ENCODE assay signal across 1 cellular context in the genomic region with DNA sequence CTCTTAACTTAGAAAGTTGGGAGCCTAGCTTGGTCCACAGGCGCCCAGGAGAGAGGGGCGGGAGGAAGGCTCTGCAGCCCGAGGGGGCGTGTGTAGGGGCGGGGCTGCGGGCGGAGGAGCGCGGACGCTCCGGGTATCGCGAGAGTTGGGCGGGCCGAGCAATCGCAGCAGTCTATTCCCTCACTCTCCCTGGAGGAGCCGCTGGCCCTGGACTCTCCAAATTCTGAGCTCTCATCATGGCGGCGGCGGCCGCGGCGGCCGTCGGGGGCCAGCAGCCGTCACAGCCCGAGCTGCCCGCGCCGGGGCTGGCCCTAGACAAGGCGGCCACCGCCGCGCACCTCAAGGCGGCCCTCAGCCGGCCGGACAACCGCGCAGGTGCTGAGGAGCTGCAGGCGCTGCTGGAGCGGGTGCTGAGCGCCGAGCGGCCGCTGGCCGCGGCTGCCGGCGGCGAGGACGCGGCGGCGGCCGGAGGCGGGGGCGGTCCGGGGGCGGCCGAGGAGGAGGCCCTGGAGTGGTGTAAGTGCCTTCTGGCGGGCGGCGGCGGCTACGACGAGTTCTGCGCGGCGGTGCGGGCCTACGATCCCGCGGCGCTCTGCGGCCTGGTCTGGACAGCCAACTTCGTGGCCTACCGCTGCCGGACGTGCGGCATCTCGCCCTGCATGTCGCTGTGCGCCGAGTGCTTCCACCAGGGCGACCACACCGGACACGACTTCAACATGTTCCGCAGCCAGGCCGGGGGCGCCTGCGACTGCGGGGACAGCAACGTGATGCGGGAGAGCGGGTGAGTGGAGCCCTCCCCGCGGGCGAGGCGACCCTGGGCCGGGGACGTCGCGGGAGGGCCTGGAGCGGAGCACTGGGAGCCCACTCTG.
TF ChIP-seq lines count a peak whose summit lies in the region.

A gene with protein sequence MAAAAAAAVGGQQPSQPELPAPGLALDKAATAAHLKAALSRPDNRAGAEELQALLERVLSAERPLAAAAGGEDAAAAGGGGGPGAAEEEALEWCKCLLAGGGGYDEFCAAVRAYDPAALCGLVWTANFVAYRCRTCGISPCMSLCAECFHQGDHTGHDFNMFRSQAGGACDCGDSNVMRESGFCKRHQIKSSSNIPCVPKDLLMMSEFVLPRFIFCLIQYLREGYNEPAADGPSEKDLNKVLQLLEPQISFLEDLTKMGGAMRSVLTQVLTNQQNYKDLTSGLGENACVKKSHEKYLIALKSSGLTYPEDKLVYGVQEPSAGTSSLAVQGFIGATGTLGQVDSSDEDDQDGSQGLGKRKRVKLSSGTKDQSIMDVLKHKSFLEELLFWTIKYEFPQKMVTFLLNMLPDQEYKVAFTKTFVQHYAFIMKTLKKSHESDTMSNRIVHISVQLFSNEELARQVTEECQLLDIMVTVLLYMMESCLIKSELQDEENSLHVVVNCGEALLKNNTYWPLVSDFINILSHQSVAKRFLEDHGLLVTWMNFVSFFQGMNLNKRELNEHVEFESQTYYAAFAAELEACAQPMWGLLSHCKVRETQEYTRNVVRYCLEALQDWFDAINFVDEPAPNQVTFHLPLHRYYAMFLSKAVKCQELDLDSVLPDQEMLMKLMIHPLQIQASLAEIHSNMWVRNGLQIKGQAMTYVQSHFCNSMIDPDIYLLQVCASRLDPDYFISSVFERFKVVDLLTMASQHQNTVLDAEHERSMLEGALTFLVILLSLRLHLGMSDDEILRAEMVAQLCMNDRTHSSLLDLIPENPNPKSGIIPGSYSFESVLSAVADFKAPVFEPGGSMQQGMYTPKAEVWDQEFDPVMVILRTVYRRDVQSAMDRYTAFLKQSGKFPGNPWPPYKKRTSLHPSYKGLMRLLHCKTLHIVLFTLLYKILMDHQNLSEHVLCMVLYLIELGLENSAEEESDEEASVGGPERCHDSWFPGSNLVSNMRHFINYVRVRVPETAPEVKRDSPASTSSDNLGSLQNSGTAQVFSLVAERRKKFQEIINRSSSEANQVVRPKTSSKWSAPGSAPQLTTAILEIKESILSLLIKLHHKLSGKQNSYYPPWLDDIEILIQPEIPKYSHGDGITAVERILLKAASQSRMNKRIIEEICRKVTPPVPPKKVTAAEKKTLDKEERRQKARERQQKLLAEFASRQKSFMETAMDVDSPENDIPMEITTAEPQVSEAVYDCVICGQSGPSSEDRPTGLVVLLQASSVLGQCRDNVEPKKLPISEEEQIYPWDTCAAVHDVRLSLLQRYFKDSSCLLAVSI (N-terminal part only) (plus strand): TSS at position 183 of the 869 bp plus-strand sequence. CDS start 54 bp downstream, at position 237.

TF ChIP-seq in K562, 482 proteins besides CTCF, POLR2A, EP300 and RAD21 (continued from another document and continues in another):
- TF ChIP-seq, protein P1, sequence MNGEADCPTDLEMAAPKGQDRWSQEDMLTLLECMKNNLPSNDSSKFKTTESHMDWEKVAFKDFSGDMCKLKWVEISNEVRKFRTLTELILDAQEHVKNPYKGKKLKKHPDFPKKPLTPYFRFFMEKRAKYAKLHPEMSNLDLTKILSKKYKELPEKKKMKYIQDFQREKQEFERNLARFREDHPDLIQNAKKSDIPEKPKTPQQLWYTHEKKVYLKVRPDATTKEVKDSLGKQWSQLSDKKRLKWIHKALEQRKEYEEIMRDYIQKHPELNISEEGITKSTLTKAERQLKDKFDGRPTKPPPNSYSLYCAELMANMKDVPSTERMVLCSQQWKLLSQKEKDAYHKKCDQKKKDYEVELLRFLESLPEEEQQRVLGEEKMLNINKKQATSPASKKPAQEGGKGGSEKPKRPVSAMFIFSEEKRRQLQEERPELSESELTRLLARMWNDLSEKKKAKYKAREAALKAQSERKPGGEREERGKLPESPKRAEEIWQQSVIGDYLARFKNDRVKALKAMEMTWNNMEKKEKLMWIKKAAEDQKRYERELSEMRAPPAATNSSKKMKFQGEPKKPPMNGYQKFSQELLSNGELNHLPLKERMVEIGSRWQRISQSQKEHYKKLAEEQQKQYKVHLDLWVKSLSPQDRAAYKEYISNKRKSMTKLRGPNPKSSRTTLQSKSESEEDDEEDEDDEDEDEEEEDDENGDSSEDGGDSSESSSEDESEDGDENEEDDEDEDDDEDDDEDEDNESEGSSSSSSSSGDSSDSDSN (IDR thresholded peaks at IDR 0.05; ENCODE audit: borderline replicate concordance in 1 of 2, low read depth in 2 of 2, low read length in 2 of 2): peak; percentile 74 to 86; a peak in 3 of 4 replicates
- TF ChIP-seq, protein P2, sequence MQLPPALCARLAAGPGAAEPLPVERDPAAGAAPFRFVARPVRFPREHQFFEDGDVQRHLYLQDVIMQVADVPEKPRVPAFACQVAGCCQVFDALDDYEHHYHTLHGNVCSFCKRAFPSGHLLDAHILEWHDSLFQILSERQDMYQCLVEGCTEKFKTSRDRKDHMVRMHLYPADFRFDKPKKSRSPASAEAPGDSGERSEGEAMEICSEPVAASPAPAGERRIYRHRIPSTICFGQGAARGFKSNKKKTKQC (CRISPR knock-in tag; IDR thresholded peaks at IDR 0.05): peak; percentile 15; the same call in 1 of the 2 replicates
- peak in 1 of 2 experiments; percentile 20; a peak in 1 of 4 replicates for TF ChIP-seq FOXA3 (CRISPR knock-in tag; conservative IDR thresholded peaks at IDR 0.05 in 1 of 2, IDR thresholded peaks at IDR 0.05 in 1 of 2)
- TF ChIP-seq MAZ (CRISPR knock-in tag; conservative IDR thresholded peaks at IDR 0.05 in 1 of 2, IDR thresholded peaks at IDR 0.05 in 1 of 2): peak; percentile 82 to 97
- peak; percentile 96 for TF ChIP-seq TAF1 (IDR thresholded peaks at IDR 0.05; ENCODE audit: control insufficient read depth, extremely low read depth, insufficient read depth, low read length, severe bottlenecking)
- TF ChIP-seq, protein P3, sequence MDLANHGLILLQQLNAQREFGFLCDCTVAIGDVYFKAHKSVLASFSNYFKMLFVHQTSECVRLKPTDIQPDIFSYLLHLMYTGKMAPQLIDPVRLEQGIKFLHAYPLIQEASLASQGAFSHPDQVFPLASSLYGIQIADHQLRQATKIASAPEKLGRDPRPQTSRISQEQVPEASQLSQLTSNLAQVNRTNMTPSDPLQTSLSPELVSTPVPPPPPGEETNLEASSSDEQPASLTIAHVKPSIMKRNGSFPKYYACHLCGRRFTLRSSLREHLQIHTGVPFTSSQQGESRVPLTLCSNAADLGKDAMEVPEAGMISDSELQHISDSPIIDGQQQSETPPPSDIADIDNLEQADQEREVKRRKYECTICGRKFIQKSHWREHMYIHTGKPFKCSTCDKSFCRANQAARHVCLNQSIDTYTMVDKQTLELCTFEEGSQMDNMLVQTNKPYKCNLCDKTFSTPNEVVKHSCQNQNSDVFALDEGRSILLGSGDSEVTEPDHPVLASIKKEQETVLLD (IDR thresholded peaks at IDR 0.05): no peak
- TF ChIP-seq STAT5A (IDR thresholded peaks at IDR 0.05; ENCODE audit: borderline replicate concordance, low read length): 0 out of 2 replicates have a peak, but pooled peaks have one; percentile 20
- TF ChIP-seq, protein P4, sequence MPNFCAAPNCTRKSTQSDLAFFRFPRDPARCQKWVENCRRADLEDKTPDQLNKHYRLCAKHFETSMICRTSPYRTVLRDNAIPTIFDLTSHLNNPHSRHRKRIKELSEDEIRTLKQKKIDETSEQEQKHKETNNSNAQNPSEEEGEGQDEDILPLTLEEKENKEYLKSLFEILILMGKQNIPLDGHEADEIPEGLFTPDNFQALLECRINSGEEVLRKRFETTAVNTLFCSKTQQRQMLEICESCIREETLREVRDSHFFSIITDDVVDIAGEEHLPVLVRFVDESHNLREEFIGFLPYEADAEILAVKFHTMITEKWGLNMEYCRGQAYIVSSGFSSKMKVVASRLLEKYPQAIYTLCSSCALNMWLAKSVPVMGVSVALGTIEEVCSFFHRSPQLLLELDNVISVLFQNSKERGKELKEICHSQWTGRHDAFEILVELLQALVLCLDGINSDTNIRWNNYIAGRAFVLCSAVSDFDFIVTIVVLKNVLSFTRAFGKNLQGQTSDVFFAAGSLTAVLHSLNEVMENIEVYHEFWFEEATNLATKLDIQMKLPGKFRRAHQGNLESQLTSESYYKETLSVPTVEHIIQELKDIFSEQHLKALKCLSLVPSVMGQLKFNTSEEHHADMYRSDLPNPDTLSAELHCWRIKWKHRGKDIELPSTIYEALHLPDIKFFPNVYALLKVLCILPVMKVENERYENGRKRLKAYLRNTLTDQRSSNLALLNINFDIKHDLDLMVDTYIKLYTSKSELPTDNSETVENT (CRISPR knock-in tag; IDR thresholded peaks at IDR 0.05): peak; percentile 78
- 0 out of 2 replicates have a peak, but pooled peaks have one; percentile 47 for TF ChIP-seq NR3C1 (CRISPR knock-in tag; IDR thresholded peaks at IDR 0.05)
- no peak for TF ChIP-seq FOXM1 (IDR thresholded peaks at IDR 0.05; ENCODE audit: low read depth)
- 0 out of 2 replicates have a peak, but pooled peaks have one; percentile 68 for TF ChIP-seq FOXM1 (CRISPR knock-in tag; IDR thresholded peaks at IDR 0.05; ENCODE audit: low read depth)
- peak; percentile 92 for TF ChIP-seq POLR2AphosphoS5 (IDR thresholded peaks at IDR 0.05; ENCODE audit: control insufficient read depth, insufficient read depth, low read depth, low read length)
- TF ChIP-seq, protein P5, sequence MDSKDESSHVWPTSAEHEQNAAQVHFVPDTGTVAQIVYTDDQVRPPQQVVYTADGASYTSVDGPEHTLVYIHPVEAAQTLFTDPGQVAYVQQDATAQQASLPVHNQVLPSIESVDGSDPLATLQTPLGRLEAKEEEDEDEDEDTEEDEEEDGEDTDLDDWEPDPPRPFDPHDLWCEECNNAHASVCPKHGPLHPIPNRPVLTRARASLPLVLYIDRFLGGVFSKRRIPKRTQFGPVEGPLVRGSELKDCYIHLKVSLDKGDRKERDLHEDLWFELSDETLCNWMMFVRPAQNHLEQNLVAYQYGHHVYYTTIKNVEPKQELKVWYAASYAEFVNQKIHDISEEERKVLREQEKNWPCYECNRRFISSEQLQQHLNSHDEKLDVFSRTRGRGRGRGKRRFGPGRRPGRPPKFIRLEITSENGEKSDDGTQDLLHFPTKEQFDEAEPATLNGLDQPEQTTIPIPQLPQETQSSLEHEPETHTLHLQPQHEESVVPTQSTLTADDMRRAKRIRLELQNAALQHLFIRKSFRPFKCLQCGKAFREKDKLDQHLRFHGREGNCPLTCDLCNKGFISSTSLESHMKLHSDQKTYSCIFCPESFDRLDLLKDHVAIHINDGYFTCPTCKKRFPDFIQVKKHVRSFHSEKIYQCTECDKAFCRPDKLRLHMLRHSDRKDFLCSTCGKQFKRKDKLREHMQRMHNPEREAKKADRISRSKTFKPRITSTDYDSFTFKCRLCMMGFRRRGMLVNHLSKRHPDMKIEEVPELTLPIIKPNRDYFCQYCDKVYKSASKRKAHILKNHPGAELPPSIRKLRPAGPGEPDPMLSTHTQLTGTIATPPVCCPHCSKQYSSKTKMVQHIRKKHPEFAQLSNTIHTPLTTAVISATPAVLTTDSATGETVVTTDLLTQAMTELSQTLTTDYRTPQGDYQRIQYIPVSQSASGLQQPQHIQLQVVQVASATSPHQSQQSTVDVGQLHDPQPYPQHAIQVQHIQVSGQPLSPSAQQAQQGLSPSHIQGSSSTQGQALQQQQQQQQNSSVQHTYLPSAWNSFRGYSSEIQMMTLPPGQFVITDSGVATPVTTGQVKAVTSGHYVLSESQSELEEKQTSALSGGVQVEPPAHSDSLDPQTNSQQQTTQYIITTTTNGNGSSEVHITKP (IDR thresholded peaks at IDR 0.05; ENCODE audit: partially characterized antibody): no peak
- 0 out of 2 replicates have a peak, but pooled peaks have one; percentile 31 for TF ChIP-seq TCF7 (IDR thresholded peaks at IDR 0.05; ENCODE audit: borderline replicate concordance)
- peak; percentile 32; the same call in 1 of the 2 replicates for TF ChIP-seq JUND (IDR thresholded peaks at IDR 0.05; ENCODE audit: borderline replicate concordance, low read depth, low read length)
- no peak for TF ChIP-seq JUND (tag; IDR thresholded peaks at IDR 0.05; ENCODE audit: borderline replicate concordance, low read depth, low read length)
- TF ChIP-seq TAF9B (IDR thresholded peaks at IDR 0.05; ENCODE audit: partially characterized antibody): peak; percentile 20
- no peak for TF ChIP-seq MTA2 (IDR thresholded peaks at IDR 0.05; ENCODE audit: low read depth)
- no peak for TF ChIP-seq EP400 (IDR thresholded peaks at IDR 0.05)
- 0 out of 2 replicates have a peak, but pooled peaks have one; percentile 72 for TF ChIP-seq ILF3 (IDR thresholded peaks at IDR 0.05; ENCODE audit: borderline replicate concordance)
- TF ChIP-seq ATF7 (IDR thresholded peaks at IDR 0.05): peak; percentile 63; the same call in 1 of the 2 replicates
- TF ChIP-seq NR4A1 (CRISPR knock-in tag; IDR thresholded peaks at IDR 0.05): no peak
- 0 out of 2 replicates have a peak, but pooled peaks have one; percentile 42 for TF ChIP-seq NR4A1 (tag; IDR thresholded peaks at IDR 0.05)
- TF ChIP-seq JUN (IDR thresholded peaks at IDR 0.05; ENCODE audit: borderline replicate concordance, low read depth, low read length): no peak
- 0 out of 2 replicates have a peak, but pooled peaks have one; percentile 7 for TF ChIP-seq JUN (CRISPR knock-in tag; IDR thresholded peaks at IDR 0.05; ENCODE audit: borderline replicate concordance)
- TF ChIP-seq ZSCAN29 (IDR thresholded peaks at IDR 0.05): peak; percentile 24; the same call in 1 of the 2 replicates
- TF ChIP-seq, protein P6, sequence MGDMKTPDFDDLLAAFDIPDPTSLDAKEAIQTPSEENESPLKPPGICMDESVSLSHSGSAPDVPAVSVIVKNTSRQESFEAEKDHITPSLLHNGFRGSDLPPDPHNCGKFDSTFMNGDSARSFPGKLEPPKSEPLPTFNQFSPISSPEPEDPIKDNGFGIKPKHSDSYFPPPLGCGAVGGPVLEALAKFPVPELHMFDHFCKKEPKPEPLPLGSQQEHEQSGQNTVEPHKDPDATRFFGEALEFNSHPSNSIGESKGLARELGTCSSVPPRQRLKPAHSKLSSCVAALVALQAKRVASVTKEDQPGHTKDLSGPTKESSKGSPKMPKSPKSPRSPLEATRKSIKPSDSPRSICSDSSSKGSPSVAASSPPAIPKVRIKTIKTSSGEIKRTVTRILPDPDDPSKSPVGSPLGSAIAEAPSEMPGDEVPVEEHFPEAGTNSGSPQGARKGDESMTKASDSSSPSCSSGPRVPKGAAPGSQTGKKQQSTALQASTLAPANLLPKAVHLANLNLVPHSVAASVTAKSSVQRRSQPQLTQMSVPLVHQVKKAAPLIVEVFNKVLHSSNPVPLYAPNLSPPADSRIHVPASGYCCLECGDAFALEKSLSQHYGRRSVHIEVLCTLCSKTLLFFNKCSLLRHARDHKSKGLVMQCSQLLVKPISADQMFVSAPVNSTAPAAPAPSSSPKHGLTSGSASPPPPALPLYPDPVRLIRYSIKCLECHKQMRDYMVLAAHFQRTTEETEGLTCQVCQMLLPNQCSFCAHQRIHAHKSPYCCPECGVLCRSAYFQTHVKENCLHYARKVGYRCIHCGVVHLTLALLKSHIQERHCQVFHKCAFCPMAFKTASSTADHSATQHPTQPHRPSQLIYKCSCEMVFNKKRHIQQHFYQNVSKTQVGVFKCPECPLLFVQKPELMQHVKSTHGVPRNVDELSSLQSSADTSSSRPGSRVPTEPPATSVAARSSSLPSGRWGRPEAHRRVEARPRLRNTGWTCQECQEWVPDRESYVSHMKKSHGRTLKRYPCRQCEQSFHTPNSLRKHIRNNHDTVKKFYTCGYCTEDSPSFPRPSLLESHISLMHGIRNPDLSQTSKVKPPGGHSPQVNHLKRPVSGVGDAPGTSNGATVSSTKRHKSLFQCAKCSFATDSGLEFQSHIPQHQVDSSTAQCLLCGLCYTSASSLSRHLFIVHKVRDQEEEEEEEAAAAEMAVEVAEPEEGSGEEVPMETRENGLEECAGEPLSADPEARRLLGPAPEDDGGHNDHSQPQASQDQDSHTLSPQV (IDR thresholded peaks at IDR 0.05): peak; percentile 62; the same call in 1 of the 2 replicates
